In genomic region chr6:149963462-149964242, GRCh38 we compare ENCODE assay signal across 8 cellular contexts. TPM values are rescaled to one million over a fixed set of nuclear protein-coding genes. Genes with fewer than 3 reads are reported as not detected.
DNase-seq lines count a peak whose midpoint lies in the region; ATAC-seq and TF ChIP-seq lines count a peak whose summit lies in the region.

ULBP1 (plus strand) TSS chr6:149963943; CDS start chr6:149964050, 107 bp downstream.

- ATAC-seq in GM19463 (IDR thresholded peaks at IDR 0.05; ENCODE audit: unreplicated experiment) (peak; percentile 46), Right ventricle myocardium superior (ENCODE audit: poor library complexity) (peak; percentile 98)

- no peak within 1 kb of the TSS for H3K9ac ChIP-seq in SK-N-SH
- H3K9ac ChIP-seq in parathyroid adenoma = no peak within 1 kb of the TSS

- peak; percentile 13 for TF ChIP-seq CTCF in AG09309 (IDR thresholded peaks at IDR 0.05; ENCODE audit: control insufficient read depth, insufficient read depth, low read depth, low read length, missing control alignments)
- no peak for TF ChIP-seq CTCF in SK-N-SH (IDR thresholded peaks at IDR 0.05)
- TF ChIP-seq CTCF in parathyroid adenoma (IDR thresholded peaks at IDR 0.05) = no peak
- TF ChIP-seq CTCF in tibial nerve (IDR thresholded peaks at IDR 0.05) = no peak

- TF ChIP-seq RAD21 in SK-N-SH (IDR thresholded peaks at IDR 0.05; ENCODE audit: low read length) = no peak

- DNase-seq in AG09309 (ENCODE audit: low read depth) = peak; percentile 59
- DNase-seq in MG63 = peak; percentile 94
- DNase-seq in SK-N-SH = peak; percentile 74
- peak; percentile 86 for DNase-seq in activated naive CD4-positive, alpha-beta T cell treated with anti-CD3 and anti-CD28 coated beads, Interleukin-2, amount 50 U/mL, for 16 hours
- DNase-seq in Right ventricle myocardium superior = peak; percentile 95
- DNase-seq in tibial nerve (ENCODE audit: low spot score in 2 of 2) = peak; percentile 56 to 78

- WGBS in SK-N-SH (ENCODE audit: low lambda C conversion rate) = 3% methylated on average over 27 of the region's 57 CpGs
- 1 to 2% methylated on average over 40 to 50 of the region's 57 CpGs for WGBS in tibial nerve, 2 donors

- TF ChIP-seq POLR2A in tibial nerve (IDR thresholded peaks at IDR 0.05) = no peak

- H3K79me2 ChIP-seq in SK-N-SH (ENCODE audit: insufficient read depth) = no peaks in the 10 kb centered on the region
- no peaks in the 10 kb centered on the region for H3K79me2 ChIP-seq in parathyroid adenoma

- peak within 1 kb of the TSS; percentile 62 for H3K4me2 ChIP-seq in SK-N-SH
- peak within 1 kb of the TSS; percentile 76 for H3K4me2 ChIP-seq in parathyroid adenoma (ENCODE audit: low read length)

- CTCF ChIA-PET in SK-N-SH (lab: Yijun Ruan, JAX) = no interaction called here

- intact Hi-C loops in Right ventricle myocardium superior (cut with DNase I) = no loop called here

- TF ChIP-seq EP300 in SK-N-SH (IDR thresholded peaks at IDR 0.05; ENCODE audit: borderline replicate concordance in 1 of 2, low read depth in 1 of 2, low read length in 1 of 2) (no peak), tibial nerve (IDR thresholded peaks at IDR 0.05) (peak in 1 of 2 donors; percentile 61)

- H3K4me1 ChIP-seq in SK-N-SH (ENCODE audit: control insufficient read depth in 1 of 2, insufficient read depth in 2 of 2, low read depth in 1 of 2, low read length in 1 of 2) (peaks cover 0 to 16% of the 10 kb centered on the region in 2 experiments; a peak in 1 of 4 replicates), parathyroid adenoma (no peaks in the 10 kb centered on the region), tibial nerve (peaks cover 0 to 30% (median 20%) of the 10 kb centered on the region in 4 donors)

- H3K27me3 ChIP-seq in MG63 (no peaks in the 10 kb centered on the region), SK-N-SH (ENCODE audit: insufficient read depth) (peaks cover 54% of the 10 kb centered on the region), parathyroid adenoma (ENCODE audit: control insufficient read depth, insufficient read depth, low read length) (no peaks in the 10 kb centered on the region), tibial nerve (peaks cover 5 to 87% of the 10 kb centered on the region in 2 donors)

- POLR2A ChIA-PET in SK-N-SH (lab: Yijun Ruan, JAX) = interaction anchor here (0.6 kb wide), 1 partner anchor 45 kb away, joined by 3 read pairs; no protein-coding TSS in a partner anchor

- no peak within 1 kb of the TSS for H3K27ac ChIP-seq in SK-N-SH (ENCODE audit: low read depth in 2 of 2, low read length in 1 of 2)
- no peak within 1 kb of the TSS for H3K27ac ChIP-seq in parathyroid adenoma
- H3K27ac ChIP-seq in tibial nerve = no peak within 1 kb of the TSS

- H2AFZ ChIP-seq in SK-N-SH (ENCODE audit: low read depth) (peak within 1 kb of the TSS; percentile 22; the same call in 1 of the 2 replicates), parathyroid adenoma (peak within 1 kb of the TSS; percentile 77)

- H3K36me3 ChIP-seq in MG63 (no peaks in the 10 kb centered on the region), SK-N-SH (replicated peaks in 1 of 2; ENCODE audit: control insufficient read depth in 1 of 2, insufficient read depth in 2 of 2, low read length in 1 of 2) (no peaks in the 10 kb centered on the region), parathyroid adenoma (ENCODE audit: control insufficient read depth, insufficient read depth, low read length) (no peaks in the 10 kb centered on the region), tibial nerve (no peaks in the 10 kb centered on the region)

- H3K4me3 ChIP-seq in AG09309 (ENCODE audit: control insufficient read depth, low read depth, low read length) = peak within 1 kb of the TSS; percentile 60
- peak within 1 kb of the TSS; percentile 50 for H3K4me3 ChIP-seq in MG63
- peak within 1 kb of the TSS; percentile 30 to 43 for H3K4me3 ChIP-seq in SK-N-SH (ENCODE audit: low read depth in 2 of 2, low read length in 1 of 2)
- H3K4me3 ChIP-seq in parathyroid adenoma (ENCODE audit: low read depth, low read length) = peak within 1 kb of the TSS; percentile 52
- peak within 1 kb of the TSS; percentile 24 to 53 (median 36) for H3K4me3 ChIP-seq in tibial nerve

- no peaks in the 10 kb centered on the region for H4K20me1 ChIP-seq in SK-N-SH (ENCODE audit: insufficient read depth)

- H3F3A ChIP-seq in SK-N-SH (replicated peaks; ENCODE audit: insufficient read depth) = no peaks in the 10 kb centered on the region

- H3K9me3 ChIP-seq in MG63 (no peaks in the 10 kb centered on the region), SK-N-SH (no peaks in the 10 kb centered on the region), parathyroid adenoma (ENCODE audit: control insufficient read depth, low read length) (no peaks in the 10 kb centered on the region), tibial nerve (no peaks in the 10 kb centered on the region)

- no peaks in the 10 kb centered on the region for H3K9me2 ChIP-seq in SK-N-SH

TF ChIP-seq in SK-N-SH, 30 proteins besides CTCF, POLR2A, EP300 and RAD21:
- TF ChIP-seq MXI1 (IDR thresholded peaks at IDR 0.05; ENCODE audit: low read depth, low read length) (peak; percentile 8; the same call in 1 of the 2 replicates), PBX3 (IDR thresholded peaks at IDR 0.05) (0 out of 2 replicates have a peak, but pooled peaks have one; percentile 11), MAX (IDR thresholded peaks at IDR 0.05; ENCODE audit: low read depth) (peak; percentile 45; the same call in 1 of the 2 replicates), MEF2A (IDR thresholded peaks at IDR 0.05; ENCODE audit: borderline replicate concordance, low read depth) (no peak)

RNA-seq across cellular contexts. Expression of gene ULBP1, which starts in this region (rescaled TPM):
- total RNA-seq in MG63 (2014; rRNA removed; shearing (Covaris generic); ENCODE audit: low replicate concordance) = 1.5 and 2.5 TPM in 2 replicates
- 0.02 TPM in 1 of 2 replicates, not detected in the other for polyA plus RNA-seq in SK-N-SH (2012; rRNA removed)
- 0.03 TPM in 2 replicates for polyA plus RNA-seq in SK-N-SH (2012; cell fraction: cytosol; rRNA removed)
- polyA plus RNA-seq in SK-N-SH (2012; cell fraction: nucleus; rRNA removed) = 0.01 and 0.02 TPM in 2 replicates
- total RNA-seq in Right ventricle myocardium superior (0.13 TPM), tibial nerve (under 1 TPM in 1 of 4 donors, not detected in 3; 0.21 TPM)

Comparison
In these comparisons a context has a peak if more than half of its experiments do, and no peak if none do; other contexts are left out.
1. Peak in DNase-seq, H3K4me3 ChIP-seq and H3K4me2 ChIP-seq in SK-N-SH; RNA of the gene not detected or under 1 TPM.
2. Peak in DNase-seq and ATAC-seq in Right ventricle myocardium superior; RNA of the gene not detected or under 1 TPM.
3. Peak in DNase-seq and H3K4me3 ChIP-seq in tibial nerve; RNA of the gene not detected or under 1 TPM.